Comparison of ENCODE assay signal across 1 cellular context in genomic region chr15:42548258-42549051, GRCh38.
TF ChIP-seq lines count a peak whose summit lies in the region.

Gene HAUS2, plus strand, starts transcription at chr15:42548838. Its CDS starts 35 bp downstream, at chr15:42548873.
Gene LRRC57, minus strand, starts transcription at chr15:42548793. Its CDS starts 359 bp downstream, at chr15:42548434.

TF ChIP-seq in HepG2, 621 proteins besides CTCF, POLR2A, EP300 and RAD21 (continued from another document and continues in another):
- TF ChIP-seq ZBTB40 (IDR thresholded peaks at IDR 0.05) (no peak), ZBTB40 (CRISPR knock-in tag; IDR thresholded peaks at IDR 0.05) (peak; percentile 96), ZMAT3 (CRISPR knock-in tag; conservative IDR thresholded peaks at IDR 0.05) (peak; percentile 50; the same call in 1 of the 2 replicates), CSRNP1 (CRISPR knock-in tag; IDR thresholded peaks at IDR 0.05) (peak; percentile 80; the same call in 1 of the 2 replicates), NKX3-1 (CRISPR knock-in tag; IDR thresholded peaks at IDR 0.05) (peak; percentile 80), JDP2 (CRISPR knock-in tag; IDR thresholded peaks at IDR 0.05; ENCODE audit: borderline replicate concordance) (0 out of 2 replicates have a peak, but pooled peaks have one; percentile 18), TSC22D2 (CRISPR knock-in tag; IDR thresholded peaks at IDR 0.05; ENCODE audit: borderline replicate concordance) (no peak; the same call in 1 of the 2 replicates), SKIL (CRISPR knock-in tag; IDR thresholded peaks at IDR 0.05; ENCODE audit: borderline replicate concordance) (peak; percentile 38; the same call in 1 of the 2 replicates), TP53 (CRISPR knock-in tag; conservative IDR thresholded peaks at IDR 0.05) (peak; percentile 86; the same call in 1 of the 2 replicates), ZNF205 (CRISPR knock-in tag; IDR thresholded peaks at IDR 0.05) (no peak), ZKSCAN5 (CRISPR knock-in tag; IDR thresholded peaks at IDR 0.05) (0 out of 2 replicates have a peak, but pooled peaks have one; percentile 51), KLF11 (CRISPR knock-in tag; IDR thresholded peaks at IDR 0.05) (0 out of 2 replicates have a peak, but pooled peaks have one; percentile 29), ZBTB34 (CRISPR knock-in tag; IDR thresholded peaks at IDR 0.05) (no peak), HMGXB3 (CRISPR knock-in tag; IDR thresholded peaks at IDR 0.05; ENCODE audit: borderline replicate concordance) (no peak), ZBTB49 (CRISPR knock-in tag; IDR thresholded peaks at IDR 0.05; ENCODE audit: borderline replicate concordance) (no peak), MED13 (CRISPR knock-in tag; IDR thresholded peaks at IDR 0.05) (no peak), SMAD9 (CRISPR knock-in tag; IDR thresholded peaks at IDR 0.05) (no peak), POLR2AphosphoS5 (IDR thresholded peaks at IDR 0.05; ENCODE audit: low read depth, low read length) (peak; percentile 94), PLSCR1 (CRISPR knock-in tag; IDR thresholded peaks at IDR 0.05; ENCODE audit: borderline replicate concordance) (no peak), SRF (IDR thresholded peaks at IDR 0.05; ENCODE audit: low read depth, low read length) (peak; percentile 20; the same call in 1 of the 2 replicates), RFXAP (CRISPR knock-in tag; IDR thresholded peaks at IDR 0.05; ENCODE audit: borderline replicate concordance) (peak; percentile 70), ZNF766 (CRISPR knock-in tag; IDR thresholded peaks at IDR 0.05; ENCODE audit: borderline replicate concordance) (0 out of 2 replicates have a peak, but pooled peaks have one; percentile 82), GPBP1L1 (CRISPR knock-in tag; IDR thresholded peaks at IDR 0.05) (no peak), HOXA5 (CRISPR knock-in tag; IDR thresholded peaks at IDR 0.05) (peak; percentile 75; the same call in 1 of the 2 replicates), ARNTL (CRISPR knock-in tag; IDR thresholded peaks at IDR 0.05) (peak; percentile 72; the same call in 1 of the 2 replicates), NCOA1 (CRISPR knock-in tag; IDR thresholded peaks at IDR 0.05) (no peak), NCOA5 (CRISPR knock-in tag; IDR thresholded peaks at IDR 0.05) (no peak), FOXJ3 (CRISPR knock-in tag; IDR thresholded peaks at IDR 0.05; ENCODE audit: borderline replicate concordance) (peak; percentile 80)
